In genomic region chr12:53053223-53054111, GRCh38 we compare ENCODE assay signal across 1 cellular context.
TF ChIP-seq lines count a peak whose summit lies in the region.

No MANE protein-coding gene starts in this region.

TF ChIP-seq in HepG2, 621 proteins besides CTCF, POLR2A, EP300 and RAD21 (continued from another document and continues in another):
- TF ChIP-seq, protein P1, sequence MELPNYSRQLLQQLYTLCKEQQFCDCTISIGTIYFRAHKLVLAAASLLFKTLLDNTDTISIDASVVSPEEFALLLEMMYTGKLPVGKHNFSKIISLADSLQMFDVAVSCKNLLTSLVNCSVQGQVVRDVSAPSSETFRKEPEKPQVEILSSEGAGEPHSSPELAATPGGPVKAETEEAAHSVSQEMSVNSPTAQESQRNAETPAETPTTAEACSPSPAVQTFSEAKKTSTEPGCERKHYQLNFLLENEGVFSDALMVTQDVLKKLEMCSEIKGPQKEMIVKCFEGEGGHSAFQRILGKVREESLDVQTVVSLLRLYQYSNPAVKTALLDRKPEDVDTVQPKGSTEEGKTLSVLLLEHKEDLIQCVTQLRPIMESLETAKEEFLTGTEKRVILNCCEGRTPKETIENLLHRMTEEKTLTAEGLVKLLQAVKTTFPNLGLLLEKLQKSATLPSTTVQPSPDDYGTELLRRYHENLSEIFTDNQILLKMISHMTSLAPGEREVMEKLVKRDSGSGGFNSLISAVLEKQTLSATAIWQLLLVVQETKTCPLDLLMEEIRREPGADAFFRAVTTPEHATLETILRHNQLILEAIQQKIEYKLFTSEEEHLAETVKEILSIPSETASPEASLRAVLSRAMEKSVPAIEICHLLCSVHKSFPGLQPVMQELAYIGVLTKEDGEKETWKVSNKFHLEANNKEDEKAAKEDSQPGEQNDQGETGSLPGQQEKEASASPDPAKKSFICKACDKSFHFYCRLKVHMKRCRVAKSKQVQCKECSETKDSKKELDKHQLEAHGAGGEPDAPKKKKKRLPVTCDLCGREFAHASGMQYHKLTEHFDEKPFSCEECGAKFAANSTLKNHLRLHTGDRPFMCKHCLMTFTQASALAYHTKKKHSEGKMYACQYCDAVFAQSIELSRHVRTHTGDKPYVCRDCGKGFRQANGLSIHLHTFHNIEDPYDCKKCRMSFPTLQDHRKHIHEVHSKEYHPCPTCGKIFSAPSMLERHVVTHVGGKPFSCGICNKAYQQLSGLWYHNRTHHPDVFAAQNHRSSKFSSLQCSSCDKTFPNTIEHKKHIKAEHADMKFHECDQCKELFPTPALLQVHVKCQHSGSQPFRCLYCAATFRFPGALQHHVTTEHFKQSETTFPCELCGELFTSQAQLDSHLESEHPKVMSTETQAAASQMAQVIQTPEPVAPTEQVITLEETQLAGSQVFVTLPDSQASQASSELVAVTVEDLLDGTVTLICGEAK (IDR thresholded peaks at IDR 0.05): no peak
- TF ChIP-seq, protein P1 (CRISPR knock-in tag; IDR thresholded peaks at IDR 0.05): no peak
- TF ChIP-seq ZNF841 (CRISPR knock-in tag; IDR thresholded peaks at IDR 0.05; ENCODE audit: borderline replicate concordance) (no peak), ZNF710 (CRISPR knock-in tag; IDR thresholded peaks at IDR 0.05; ENCODE audit: borderline replicate concordance) (no peak), HCFC1 (IDR thresholded peaks at IDR 0.05; ENCODE audit: low read depth, low read length) (no peak), ZKSCAN1 (IDR thresholded peaks at IDR 0.05; ENCODE audit: low read length) (no peak), ZBTB7B (CRISPR knock-in tag; IDR thresholded peaks at IDR 0.05) (0 out of 2 replicates have a peak, but pooled peaks have one; percentile 31), DZIP1 (CRISPR knock-in tag; IDR thresholded peaks at IDR 0.05) (no peak), FOXK2 (IDR thresholded peaks at IDR 0.05) (no peak), ZNF619 (CRISPR knock-in tag; IDR thresholded peaks at IDR 0.05) (no peak), ZNF737 (CRISPR knock-in tag; IDR thresholded peaks at IDR 0.05; ENCODE audit: borderline replicate concordance) (no peak), ZNF782 (CRISPR knock-in tag; IDR thresholded peaks at IDR 0.05; ENCODE audit: borderline replicate concordance) (no peak), KLF9 (CRISPR knock-in tag; IDR thresholded peaks at IDR 0.05; ENCODE audit: low read depth) (no peak), NFRKB (IDR thresholded peaks at IDR 0.05) (no peak), EZH2 (conservative IDR thresholded peaks at IDR 0.05; ENCODE audit: low read depth, low read length) (no peak), NFYB (CRISPR knock-in tag; IDR thresholded peaks at IDR 0.05) (0 out of 2 replicates have a peak, but pooled peaks have one; percentile 20), CENPT (CRISPR knock-in tag; IDR thresholded peaks at IDR 0.05; ENCODE audit: low read depth) (no peak), YEATS2 (CRISPR knock-in tag; IDR thresholded peaks at IDR 0.05; ENCODE audit: borderline replicate concordance) (peak; percentile 27; the same call in 1 of the 2 replicates), KMT2B (CRISPR knock-in tag; IDR thresholded peaks at IDR 0.05) (no peak), WIZ (CRISPR knock-in tag; IDR thresholded peaks at IDR 0.05) (no peak), NCOR1 (IDR thresholded peaks at IDR 0.05; ENCODE audit: borderline replicate concordance, low read length) (no peak), ZNF430 (CRISPR knock-in tag; IDR thresholded peaks at IDR 0.05) (no peak), KDM4B (CRISPR knock-in tag; IDR thresholded peaks at IDR 0.05) (peak; percentile 38; the same call in 1 of the 2 replicates), MAFG (CRISPR knock-in tag; IDR thresholded peaks at IDR 0.05) (no peak), LRRFIP1 (CRISPR knock-in tag; conservative IDR thresholded peaks at IDR 0.05) (no peak)
- TF ChIP-seq, protein P2, sequence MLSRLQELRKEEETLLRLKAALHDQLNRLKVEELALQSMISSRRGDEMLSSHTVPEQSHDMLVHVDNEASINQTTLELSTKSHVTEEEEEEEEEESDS (CRISPR knock-in tag; IDR thresholded peaks at IDR 0.05; ENCODE audit: borderline replicate concordance): no peak
- TF ChIP-seq, protein P3, sequence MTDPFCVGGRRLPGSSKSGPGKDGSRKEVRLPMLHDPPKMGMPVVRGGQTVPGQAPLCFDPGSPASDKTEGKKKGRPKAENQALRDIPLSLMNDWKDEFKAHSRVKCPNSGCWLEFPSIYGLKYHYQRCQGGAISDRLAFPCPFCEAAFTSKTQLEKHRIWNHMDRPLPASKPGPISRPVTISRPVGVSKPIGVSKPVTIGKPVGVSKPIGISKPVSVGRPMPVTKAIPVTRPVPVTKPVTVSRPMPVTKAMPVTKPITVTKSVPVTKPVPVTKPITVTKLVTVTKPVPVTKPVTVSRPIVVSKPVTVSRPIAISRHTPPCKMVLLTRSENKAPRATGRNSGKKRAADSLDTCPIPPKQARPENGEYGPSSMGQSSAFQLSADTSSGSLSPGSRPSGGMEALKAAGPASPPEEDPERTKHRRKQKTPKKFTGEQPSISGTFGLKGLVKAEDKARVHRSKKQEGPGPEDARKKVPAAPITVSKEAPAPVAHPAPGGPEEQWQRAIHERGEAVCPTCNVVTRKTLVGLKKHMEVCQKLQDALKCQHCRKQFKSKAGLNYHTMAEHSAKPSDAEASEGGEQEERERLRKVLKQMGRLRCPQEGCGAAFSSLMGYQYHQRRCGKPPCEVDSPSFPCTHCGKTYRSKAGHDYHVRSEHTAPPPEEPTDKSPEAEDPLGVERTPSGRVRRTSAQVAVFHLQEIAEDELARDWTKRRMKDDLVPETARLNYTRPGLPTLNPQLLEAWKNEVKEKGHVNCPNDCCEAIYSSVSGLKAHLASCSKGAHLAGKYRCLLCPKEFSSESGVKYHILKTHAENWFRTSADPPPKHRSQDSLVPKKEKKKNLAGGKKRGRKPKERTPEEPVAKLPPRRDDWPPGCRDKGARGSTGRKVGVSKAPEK (CRISPR knock-in tag; IDR thresholded peaks at IDR 0.05; ENCODE audit: borderline replicate concordance): no peak
- TF ChIP-seq, protein P4, sequence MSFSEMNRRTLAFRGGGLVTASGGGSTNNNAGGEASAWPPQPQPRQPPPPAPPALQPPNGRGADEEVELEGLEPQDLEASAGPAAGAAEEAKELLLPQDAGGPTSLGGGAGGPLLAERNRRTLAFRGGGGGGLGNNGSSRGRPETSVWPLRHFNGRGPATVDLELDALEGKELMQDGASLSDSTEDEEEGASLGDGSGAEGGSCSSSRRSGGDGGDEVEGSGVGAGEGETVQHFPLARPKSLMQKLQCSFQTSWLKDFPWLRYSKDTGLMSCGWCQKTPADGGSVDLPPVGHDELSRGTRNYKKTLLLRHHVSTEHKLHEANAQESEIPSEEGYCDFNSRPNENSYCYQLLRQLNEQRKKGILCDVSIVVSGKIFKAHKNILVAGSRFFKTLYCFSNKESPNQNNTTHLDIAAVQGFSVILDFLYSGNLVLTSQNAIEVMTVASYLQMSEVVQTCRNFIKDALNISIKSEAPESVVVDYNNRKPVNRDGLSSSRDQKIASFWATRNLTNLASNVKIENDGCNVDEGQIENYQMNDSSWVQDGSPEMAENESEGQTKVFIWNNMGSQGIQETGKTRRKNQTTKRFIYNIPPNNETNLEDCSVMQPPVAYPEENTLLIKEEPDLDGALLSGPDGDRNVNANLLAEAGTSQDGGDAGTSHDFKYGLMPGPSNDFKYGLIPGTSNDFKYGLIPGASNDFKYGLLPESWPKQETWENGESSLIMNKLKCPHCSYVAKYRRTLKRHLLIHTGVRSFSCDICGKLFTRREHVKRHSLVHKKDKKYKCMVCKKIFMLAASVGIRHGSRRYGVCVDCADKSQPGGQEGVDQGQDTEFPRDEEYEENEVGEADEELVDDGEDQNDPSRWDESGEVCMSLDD (CRISPR knock-in tag; IDR thresholded peaks at IDR 0.05; ENCODE audit: borderline replicate concordance): no peak
- TF ChIP-seq, protein P5, sequence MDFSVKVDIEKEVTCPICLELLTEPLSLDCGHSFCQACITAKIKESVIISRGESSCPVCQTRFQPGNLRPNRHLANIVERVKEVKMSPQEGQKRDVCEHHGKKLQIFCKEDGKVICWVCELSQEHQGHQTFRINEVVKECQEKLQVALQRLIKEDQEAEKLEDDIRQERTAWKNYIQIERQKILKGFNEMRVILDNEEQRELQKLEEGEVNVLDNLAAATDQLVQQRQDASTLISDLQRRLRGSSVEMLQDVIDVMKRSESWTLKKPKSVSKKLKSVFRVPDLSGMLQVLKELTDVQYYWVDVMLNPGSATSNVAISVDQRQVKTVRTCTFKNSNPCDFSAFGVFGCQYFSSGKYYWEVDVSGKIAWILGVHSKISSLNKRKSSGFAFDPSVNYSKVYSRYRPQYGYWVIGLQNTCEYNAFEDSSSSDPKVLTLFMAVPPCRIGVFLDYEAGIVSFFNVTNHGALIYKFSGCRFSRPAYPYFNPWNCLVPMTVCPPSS (IDR thresholded peaks at IDR 0.05): no peak
